In the genomic region with DNA sequence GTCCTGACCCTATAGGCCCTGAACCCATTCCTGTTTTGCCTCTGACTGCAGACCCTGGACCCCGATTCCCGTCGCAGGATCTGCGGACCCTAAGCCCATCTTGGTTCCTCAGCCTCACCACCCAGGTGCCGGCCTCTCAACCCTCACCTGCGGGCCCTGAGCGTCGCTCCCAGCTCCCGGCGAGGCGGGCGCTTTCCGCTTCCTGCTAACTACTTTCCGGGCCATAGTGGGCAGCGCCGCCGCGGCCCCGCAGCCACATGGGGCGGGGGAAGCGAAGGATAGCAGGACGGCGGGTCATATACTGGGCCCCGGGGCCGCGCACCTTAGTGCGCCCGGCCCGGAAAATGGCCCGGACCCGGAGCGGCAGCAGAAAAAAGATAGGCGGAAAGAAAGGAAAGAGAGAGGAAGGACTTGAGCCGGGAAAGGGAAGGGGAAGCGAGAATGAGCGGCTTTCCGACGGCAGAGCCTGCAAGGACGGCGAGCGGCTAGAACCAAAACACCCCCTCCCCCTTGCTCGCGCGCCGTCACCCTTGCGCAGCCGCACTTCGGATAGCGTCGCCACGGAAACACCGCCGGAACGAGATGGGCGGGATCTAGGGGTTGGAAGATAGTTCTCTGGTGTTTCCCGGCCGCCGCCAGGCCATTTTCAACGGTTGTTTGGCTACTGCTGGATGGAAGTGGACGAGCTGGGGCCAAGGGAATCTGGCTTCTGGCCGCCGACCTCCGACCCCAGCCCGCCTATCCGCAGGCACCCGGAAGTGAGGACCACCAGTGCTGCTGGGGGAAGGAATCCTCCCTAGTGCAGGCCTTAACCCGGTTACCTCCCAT, we compare ENCODE assay signal across 1 cellular context.
TF ChIP-seq lines count a peak whose summit lies in the region.

Gene DCAF12, minus strand, starts transcription at position 492 of the 828 bp plus-strand sequence. Its CDS starts 267 bp downstream, at position 225.

TF ChIP-seq in HepG2, 621 proteins besides CTCF, POLR2A, EP300 and RAD21 (continued from another document and continues in another):
- TF ChIP-seq, protein P1, sequence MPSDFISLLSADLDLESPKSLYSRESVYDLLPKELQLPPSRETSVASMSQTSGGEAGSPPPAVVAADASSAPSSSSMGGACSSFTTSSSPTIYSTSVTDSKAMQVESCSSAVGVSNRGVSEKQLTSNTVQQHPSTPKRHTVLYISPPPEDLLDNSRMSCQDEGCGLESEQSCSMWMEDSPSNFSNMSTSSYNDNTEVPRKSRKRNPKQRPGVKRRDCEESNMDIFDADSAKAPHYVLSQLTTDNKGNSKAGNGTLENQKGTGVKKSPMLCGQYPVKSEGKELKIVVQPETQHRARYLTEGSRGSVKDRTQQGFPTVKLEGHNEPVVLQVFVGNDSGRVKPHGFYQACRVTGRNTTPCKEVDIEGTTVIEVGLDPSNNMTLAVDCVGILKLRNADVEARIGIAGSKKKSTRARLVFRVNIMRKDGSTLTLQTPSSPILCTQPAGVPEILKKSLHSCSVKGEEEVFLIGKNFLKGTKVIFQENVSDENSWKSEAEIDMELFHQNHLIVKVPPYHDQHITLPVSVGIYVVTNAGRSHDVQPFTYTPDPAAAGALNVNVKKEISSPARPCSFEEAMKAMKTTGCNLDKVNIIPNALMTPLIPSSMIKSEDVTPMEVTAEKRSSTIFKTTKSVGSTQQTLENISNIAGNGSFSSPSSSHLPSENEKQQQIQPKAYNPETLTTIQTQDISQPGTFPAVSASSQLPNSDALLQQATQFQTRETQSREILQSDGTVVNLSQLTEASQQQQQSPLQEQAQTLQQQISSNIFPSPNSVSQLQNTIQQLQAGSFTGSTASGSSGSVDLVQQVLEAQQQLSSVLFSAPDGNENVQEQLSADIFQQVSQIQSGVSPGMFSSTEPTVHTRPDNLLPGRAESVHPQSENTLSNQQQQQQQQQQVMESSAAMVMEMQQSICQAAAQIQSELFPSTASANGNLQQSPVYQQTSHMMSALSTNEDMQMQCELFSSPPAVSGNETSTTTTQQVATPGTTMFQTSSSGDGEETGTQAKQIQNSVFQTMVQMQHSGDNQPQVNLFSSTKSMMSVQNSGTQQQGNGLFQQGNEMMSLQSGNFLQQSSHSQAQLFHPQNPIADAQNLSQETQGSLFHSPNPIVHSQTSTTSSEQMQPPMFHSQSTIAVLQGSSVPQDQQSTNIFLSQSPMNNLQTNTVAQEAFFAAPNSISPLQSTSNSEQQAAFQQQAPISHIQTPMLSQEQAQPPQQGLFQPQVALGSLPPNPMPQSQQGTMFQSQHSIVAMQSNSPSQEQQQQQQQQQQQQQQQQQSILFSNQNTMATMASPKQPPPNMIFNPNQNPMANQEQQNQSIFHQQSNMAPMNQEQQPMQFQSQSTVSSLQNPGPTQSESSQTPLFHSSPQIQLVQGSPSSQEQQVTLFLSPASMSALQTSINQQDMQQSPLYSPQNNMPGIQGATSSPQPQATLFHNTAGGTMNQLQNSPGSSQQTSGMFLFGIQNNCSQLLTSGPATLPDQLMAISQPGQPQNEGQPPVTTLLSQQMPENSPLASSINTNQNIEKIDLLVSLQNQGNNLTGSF (CRISPR knock-in tag; IDR thresholded peaks at IDR 0.05) = no peak
- TF ChIP-seq, protein P2, sequence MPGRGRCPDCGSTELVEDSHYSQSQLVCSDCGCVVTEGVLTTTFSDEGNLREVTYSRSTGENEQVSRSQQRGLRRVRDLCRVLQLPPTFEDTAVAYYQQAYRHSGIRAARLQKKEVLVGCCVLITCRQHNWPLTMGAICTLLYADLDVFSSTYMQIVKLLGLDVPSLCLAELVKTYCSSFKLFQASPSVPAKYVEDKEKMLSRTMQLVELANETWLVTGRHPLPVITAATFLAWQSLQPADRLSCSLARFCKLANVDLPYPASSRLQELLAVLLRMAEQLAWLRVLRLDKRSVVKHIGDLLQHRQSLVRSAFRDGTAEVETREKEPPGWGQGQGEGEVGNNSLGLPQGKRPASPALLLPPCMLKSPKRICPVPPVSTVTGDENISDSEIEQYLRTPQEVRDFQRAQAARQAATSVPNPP (CRISPR knock-in tag; IDR thresholded peaks at IDR 0.05) = peak; percentile 89; the same call in 1 of the 2 replicates
- TF ChIP-seq RBM22 (optimal IDR thresholded peaks at IDR 0.05; ENCODE audit: low read length) (peak; percentile 62), ZNF564 (CRISPR knock-in tag; IDR thresholded peaks at IDR 0.05) (peak; percentile 69; the same call in 1 of the 2 replicates), ZNF777 (CRISPR knock-in tag; IDR thresholded peaks at IDR 0.05) (peak; percentile 95), RCOR2 (CRISPR knock-in tag; IDR thresholded peaks at IDR 0.05) (0 out of 2 replicates have a peak, but pooled peaks have one; percentile 26), ZBTB8A (CRISPR knock-in tag; IDR thresholded peaks at IDR 0.05; ENCODE audit: borderline replicate concordance, low read depth) (0 out of 2 replicates have a peak, but pooled peaks have one; percentile 47), KDM5A (IDR thresholded peaks at IDR 0.05; ENCODE audit: borderline replicate concordance, low read length) (peak; percentile 88; the same call in 1 of the 2 replicates), ZC3H4 (CRISPR knock-in tag; IDR thresholded peaks at IDR 0.05; ENCODE audit: borderline replicate concordance) (no peak), SP2 (CRISPR knock-in tag; IDR thresholded peaks at IDR 0.05) (0 out of 2 replicates have a peak, but pooled peaks have one; percentile 58), SOX5 (CRISPR knock-in tag; IDR thresholded peaks at IDR 0.05; ENCODE audit: borderline replicate concordance) (no peak; the same call in 1 of the 2 replicates), SCMH1 (CRISPR knock-in tag; IDR thresholded peaks at IDR 0.05; ENCODE audit: borderline replicate concordance) (no peak), ZNF879 (CRISPR knock-in tag; IDR thresholded peaks at IDR 0.05) (no peak), ELF3 (CRISPR knock-in tag; IDR thresholded peaks at IDR 0.05) (no peak; the same call in 1 of the 2 replicates), ZNF12 (CRISPR knock-in tag; IDR thresholded peaks at IDR 0.05) (peak; percentile 46; the same call in 1 of the 2 replicates), ZNF543 (CRISPR knock-in tag; IDR thresholded peaks at IDR 0.05) (peak; percentile 87), ZNF644 (CRISPR knock-in tag; IDR thresholded peaks at IDR 0.05; ENCODE audit: low read depth) (no peak), ASH2L (IDR thresholded peaks at IDR 0.05; ENCODE audit: insufficient read length, low read depth, low read length) (peak; percentile 93), ZNF224 (CRISPR knock-in tag; IDR thresholded peaks at IDR 0.05) (no peak), NONO (IDR thresholded peaks at IDR 0.05) (no peak), NONO (CRISPR knock-in tag; conservative IDR thresholded peaks at IDR 0.05) (peak; percentile 57; the same call in 1 of the 2 replicates), ZFP36L1 (CRISPR knock-in tag; IDR thresholded peaks at IDR 0.05) (peak; percentile 60; the same call in 1 of the 2 replicates), ZNF598 (CRISPR knock-in tag; IDR thresholded peaks at IDR 0.05; ENCODE audit: borderline replicate concordance) (no peak), SSRP1 (CRISPR knock-in tag; IDR thresholded peaks at IDR 0.05) (no peak), ZFP62 (CRISPR knock-in tag; IDR thresholded peaks at IDR 0.05) (no peak), ZNF44 (CRISPR knock-in tag; IDR thresholded peaks at IDR 0.05) (no peak; the same call in 1 of the 2 replicates), ZNF773 (CRISPR knock-in tag; IDR thresholded peaks at IDR 0.05; ENCODE audit: borderline replicate concordance) (no peak), ZNF512B (CRISPR knock-in tag; IDR thresholded peaks at IDR 0.05; ENCODE audit: borderline replicate concordance) (no peak), FIP1L1 (IDR thresholded peaks at IDR 0.05; ENCODE audit: borderline replicate concordance, insufficient read depth, low read depth, low read length) (no peak), RAD51 (IDR thresholded peaks at IDR 0.05; ENCODE audit: borderline replicate concordance) (no peak), ZNF3 (CRISPR knock-in tag; IDR thresholded peaks at IDR 0.05) (no peak), ZMAT3 (CRISPR knock-in tag; conservative IDR thresholded peaks at IDR 0.05) (peak; percentile 52), ZNF713 (CRISPR knock-in tag; IDR thresholded peaks at IDR 0.05) (no peak), ZNF558 (CRISPR knock-in tag; IDR thresholded peaks at IDR 0.05; ENCODE audit: borderline replicate concordance) (0 out of 2 replicates have a peak, but pooled peaks have one; percentile 65), NCOA5 (CRISPR knock-in tag; IDR thresholded peaks at IDR 0.05) (no peak)
- TF ChIP-seq, protein P3, sequence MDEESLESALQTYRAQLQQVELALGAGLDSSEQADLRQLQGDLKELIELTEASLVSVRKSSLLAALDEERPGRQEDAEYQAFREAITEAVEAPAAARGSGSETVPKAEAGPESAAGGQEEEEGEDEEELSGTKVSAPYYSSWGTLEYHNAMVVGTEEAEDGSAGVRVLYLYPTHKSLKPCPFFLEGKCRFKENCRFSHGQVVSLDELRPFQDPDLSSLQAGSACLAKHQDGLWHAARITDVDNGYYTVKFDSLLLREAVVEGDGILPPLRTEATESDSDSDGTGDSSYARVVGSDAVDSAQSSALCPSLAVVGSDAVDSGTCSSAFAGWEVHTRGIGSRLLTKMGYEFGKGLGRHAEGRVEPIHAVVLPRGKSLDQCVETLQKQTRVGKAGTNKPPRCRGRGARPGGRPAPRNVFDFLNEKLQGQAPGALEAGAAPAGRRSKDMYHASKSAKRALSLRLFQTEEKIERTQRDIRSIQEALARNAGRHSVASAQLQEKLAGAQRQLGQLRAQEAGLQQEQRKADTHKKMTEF (CRISPR knock-in tag; IDR thresholded peaks at IDR 0.05) = peak; percentile 80
- TF ChIP-seq, protein P4, sequence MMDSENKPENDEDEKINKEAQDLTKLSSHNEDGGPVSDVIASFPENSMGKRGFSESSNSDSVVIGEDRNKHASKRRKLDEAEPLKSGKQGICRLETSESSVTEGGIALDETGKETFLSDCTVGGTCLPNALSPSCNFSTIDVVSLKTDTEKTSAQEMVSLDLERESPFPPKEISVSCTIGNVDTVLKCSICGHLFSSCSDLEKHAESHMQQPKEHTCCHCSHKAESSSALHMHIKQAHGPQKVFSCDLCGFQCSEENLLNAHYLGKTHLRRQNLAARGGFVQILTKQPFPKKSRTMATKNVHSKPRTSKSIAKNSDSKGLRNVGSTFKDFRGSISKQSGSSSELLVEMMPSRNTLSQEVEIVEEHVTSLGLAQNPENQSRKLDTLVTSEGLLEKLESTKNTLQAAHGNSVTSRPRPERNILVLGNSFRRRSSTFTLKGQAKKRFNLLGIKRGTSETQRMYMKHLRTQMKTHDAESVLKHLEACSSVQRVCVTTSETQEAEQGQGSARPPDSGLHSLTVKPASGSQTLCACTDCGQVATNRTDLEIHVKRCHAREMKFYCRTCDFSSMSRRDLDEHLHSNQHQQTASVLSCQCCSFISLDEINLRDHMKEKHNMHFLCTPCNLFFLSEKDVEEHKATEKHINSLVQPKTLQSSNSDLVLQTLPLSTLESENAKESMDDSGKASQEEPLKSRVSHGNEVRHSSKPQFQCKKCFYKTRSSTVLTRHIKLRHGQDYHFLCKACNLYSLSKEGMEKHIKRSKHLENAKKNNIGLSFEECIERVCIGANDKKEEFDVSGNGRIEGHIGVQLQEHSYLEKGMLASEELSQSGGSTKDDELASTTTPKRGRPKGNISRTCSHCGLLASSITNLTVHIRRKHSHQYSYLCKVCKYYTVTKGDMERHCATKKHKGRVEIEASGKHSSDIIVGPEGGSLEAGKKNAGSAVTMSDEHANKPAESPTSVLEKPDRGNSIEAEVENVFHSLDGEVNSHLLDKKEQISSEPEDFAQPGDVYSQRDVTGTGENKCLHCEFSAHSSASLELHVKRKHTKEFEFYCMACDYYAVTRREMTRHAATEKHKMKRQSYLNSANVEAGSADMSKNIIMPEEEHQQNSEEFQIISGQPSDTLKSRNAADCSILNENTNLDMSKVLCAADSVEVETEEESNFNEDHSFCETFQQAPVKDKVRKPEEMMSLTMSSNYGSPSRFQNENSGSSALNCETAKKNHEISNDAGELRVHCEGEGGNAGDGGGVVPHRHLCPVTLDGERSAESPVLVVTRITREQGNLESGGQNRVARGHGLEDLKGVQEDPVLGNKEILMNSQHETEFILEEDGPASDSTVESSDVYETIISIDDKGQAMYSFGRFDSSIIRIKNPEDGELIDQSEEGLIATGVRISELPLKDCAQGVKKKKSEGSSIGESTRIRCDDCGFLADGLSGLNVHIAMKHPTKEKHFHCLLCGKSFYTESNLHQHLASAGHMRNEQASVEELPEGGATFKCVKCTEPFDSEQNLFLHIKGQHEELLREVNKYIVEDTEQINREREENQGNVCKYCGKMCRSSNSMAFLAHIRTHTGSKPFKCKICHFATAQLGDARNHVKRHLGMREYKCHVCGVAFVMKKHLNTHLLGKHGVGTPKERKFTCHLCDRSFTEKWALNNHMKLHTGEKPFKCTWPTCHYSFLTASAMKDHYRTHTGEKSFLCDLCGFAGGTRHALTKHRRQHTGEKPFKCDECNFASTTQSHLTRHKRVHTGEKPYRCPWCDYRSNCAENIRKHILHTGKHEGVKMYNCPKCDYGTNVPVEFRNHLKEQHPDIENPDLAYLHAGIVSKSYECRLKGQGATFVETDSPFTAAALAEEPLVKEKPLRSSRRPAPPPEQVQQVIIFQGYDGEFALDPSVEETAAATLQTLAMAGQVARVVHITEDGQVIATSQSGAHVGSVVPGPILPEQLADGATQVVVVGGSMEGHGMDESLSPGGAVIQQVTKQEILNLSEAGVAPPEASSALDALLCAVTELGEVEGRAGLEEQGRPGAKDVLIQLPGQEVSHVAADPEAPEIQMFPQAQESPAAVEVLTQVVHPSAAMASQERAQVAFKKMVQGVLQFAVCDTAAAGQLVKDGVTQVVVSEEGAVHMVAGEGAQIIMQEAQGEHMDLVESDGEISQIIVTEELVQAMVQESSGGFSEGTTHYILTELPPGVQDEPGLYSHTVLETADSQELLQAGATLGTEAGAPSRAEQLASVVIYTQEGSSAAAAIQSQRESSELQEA (CRISPR knock-in tag; IDR thresholded peaks at IDR 0.05; ENCODE audit: not compliant biosample characterization) = peak; percentile 94
- TF ChIP-seq, protein P5, sequence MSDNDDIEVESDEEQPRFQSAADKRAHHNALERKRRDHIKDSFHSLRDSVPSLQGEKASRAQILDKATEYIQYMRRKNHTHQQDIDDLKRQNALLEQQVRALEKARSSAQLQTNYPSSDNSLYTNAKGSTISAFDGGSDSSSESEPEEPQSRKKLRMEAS (IDR thresholded peaks at IDR 0.05) = peak; percentile 91
- TF ChIP-seq, protein P6, sequence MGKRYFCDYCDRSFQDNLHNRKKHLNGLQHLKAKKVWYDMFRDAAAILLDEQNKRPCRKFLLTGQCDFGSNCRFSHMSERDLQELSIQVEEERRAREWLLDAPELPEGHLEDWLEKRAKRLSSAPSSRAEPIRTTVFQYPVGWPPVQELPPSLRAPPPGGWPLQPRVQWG (CRISPR knock-in tag; IDR thresholded peaks at IDR 0.05; ENCODE audit: borderline replicate concordance, low read depth) = no peak
